In the genomic region with DNA sequence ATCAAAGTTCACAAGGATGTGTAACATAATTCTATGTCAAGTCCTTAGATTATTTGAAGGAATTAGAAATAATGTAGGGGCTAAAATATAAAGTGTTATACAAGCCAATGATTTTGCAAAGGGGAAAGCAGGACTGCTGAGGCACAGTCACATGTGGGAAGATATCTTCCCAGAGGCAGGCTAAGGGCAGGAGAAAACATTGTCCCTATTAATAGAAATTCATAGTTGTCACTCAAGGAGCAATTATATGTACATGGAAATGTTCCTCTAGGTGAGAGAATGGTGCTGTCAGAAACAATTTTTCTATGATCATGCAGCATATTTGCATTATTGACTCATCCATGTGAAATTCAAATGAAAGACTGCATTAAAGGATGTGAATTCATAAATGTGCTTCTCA, we compare ENCODE assay signal across 33 cellular contexts.
"Had no signal": no experiment of that assay in that cellular context is flagged by ENCODE, and none has a peak within 500 bp of the region (broad histone marks: within the 10 kb centered on the region; RNA-seq: fewer than 3 reads in every experiment).

No MANE protein-coding gene starts in this region.

- H3K9me3 ChIP-seq: SJCRH30 had no signal

- H3K4me1 Mint-ChIP-seq: activated CD4-positive, alpha-beta memory T cell treated with anti-CD3 and anti-CD28 coated beads, Interleukin-2, amount 10 ng/mL, durations not matched to agents 7 days and 5 days; activated CD8-positive, alpha-beta memory T cell treated with anti-CD3 and anti-CD28 coated beads, Interleukin-2, amount 10 ng/mL, durations not matched to agents 7 days and 5 days; activated naive CD8-positive, alpha-beta T cell treated with anti-CD3 and anti-CD28 coated beads for 36 hours had no signal

- H3K4me3 ChIP-seq: cardiac muscle cell, PC-9, SJCRH30, SK-N-MC had no signal

- H3K4me3 Mint-ChIP-seq: activated CD4-positive, alpha-beta memory T cell treated with anti-CD3 and anti-CD28 coated beads, Interleukin-2, amount 10 ng/mL, durations not matched to agents 7 days and 5 days; activated CD8-positive, alpha-beta memory T cell treated with anti-CD3 and anti-CD28 coated beads, Interleukin-2, amount 10 ng/mL, durations not matched to agents 7 days and 5 days; activated naive CD8-positive, alpha-beta T cell treated with anti-CD3 and anti-CD28 coated beads for 36 hours had no signal

- H3K27ac Mint-ChIP-seq: activated CD4-positive, alpha-beta memory T cell treated with anti-CD3 and anti-CD28 coated beads, Interleukin-2, amount 10 ng/mL, durations not matched to agents 7 days and 5 days; activated CD8-positive, alpha-beta memory T cell treated with anti-CD3 and anti-CD28 coated beads, Interleukin-2, amount 10 ng/mL, durations not matched to agents 7 days and 5 days; activated naive CD8-positive, alpha-beta T cell treated with anti-CD3 and anti-CD28 coated beads for 36 hours had no signal

- ATAC-seq: activated CD8-positive, alpha-beta memory T cell treated with anti-CD3 and anti-CD28 coated beads, Interleukin-2, amount 10 ng/mL, durations not matched to agents 7 days and 5 days had no signal

- H3K36me3 ChIP-seq: brain microvascular endothelial cell, cardiac muscle cell, SJCRH30, WERI-Rb-1 had no signal

- H3K4me2 ChIP-seq: KMS-11, PC-9 had no signal

- H3K27me3 ChIP-seq: brain microvascular endothelial cell, cardiac muscle cell, SJCRH30 had no signal

- H3K36me3 Mint-ChIP-seq: activated CD8-positive, alpha-beta memory T cell treated with anti-CD3 and anti-CD28 coated beads, Interleukin-2, amount 10 ng/mL, durations not matched to agents 7 days and 5 days; activated naive CD8-positive, alpha-beta T cell treated with anti-CD3 and anti-CD28 coated beads for 36 hours had no signal

- H3K27ac ChIP-seq: brain microvascular endothelial cell, cardiac muscle cell, KMS-11, PC-9, SJCRH30, SK-N-MC, WERI-Rb-1 had no signal

- DNase-seq: activated CD4-positive, alpha-beta memory T cell treated with anti-CD3 and anti-CD28 coated beads, Interleukin-2, amount 10 ng/mL, durations not matched to agents 7 days and 5 days; activated CD4-positive, alpha-beta T cell treated with anti-CD3 and anti-CD28 coated beads for 1 hour; activated CD4-positive, alpha-beta T cell treated with anti-CD3 and anti-CD28 coated beads for 48 hours; activated CD4-positive, CD25-positive, alpha-beta regulatory T cell; activated CD8-positive, alpha-beta memory T cell treated with anti-CD3 and anti-CD28 coated beads for 24 hours; activated CD8-positive, alpha-beta memory T cell treated with anti-CD3 and anti-CD28 coated beads, Interleukin-2, amount 10 ng/mL, durations not matched to agents 7 days and 5 days; activated CD8-positive, alpha-beta memory T cell treated with anti-CD3 and anti-CD28 coated beads, Interleukin-2, amount 50 U/mL, for 48 hours; activated effector memory CD4-positive, alpha-beta T cell treated with Interleukin-2 at 50 U/mL for 16 hours; activated naive CD4-positive, alpha-beta T cell treated with anti-CD3 and anti-CD28 coated beads, Interleukin-2, amount 50 U/mL, for 16 hours; activated naive CD8-positive, alpha-beta T cell treated with anti-CD3 and anti-CD28 coated beads for 36 hours; activated T-cell treated with anti-CD3 and anti-CD28 coated beads, Interleukin-2, amount 50 U/mL, for 48 hours; amniotic stem cell; aorta; brain microvascular endothelial cell; MM.1S; MV-4-11; NCI-H1092; NCI-H1436 treated with DMSO at 0.1 percent for 48 hours; NCI-H1694 treated with DMSO at 0.1 percent for 48 hours; NCI-H2029; NCI-H510A; NCI-H526; NCI-H748 treated with DMSO at 0.1 percent for 48 hours; NK-92 treated with Interleukin-12 subunit alpha and Interleukin-12 subunit beta, amount 100 ng/mL, for 24 hours; PC-9; Right ventricle myocardium superior; SJCRH30; T1000; WERI-Rb-1 had no signal

- H3K27me3 Mint-ChIP-seq: activated CD4-positive, alpha-beta memory T cell treated with anti-CD3 and anti-CD28 coated beads, Interleukin-2, amount 10 ng/mL, durations not matched to agents 7 days and 5 days; activated CD8-positive, alpha-beta memory T cell treated with anti-CD3 and anti-CD28 coated beads, Interleukin-2, amount 10 ng/mL, durations not matched to agents 7 days and 5 days; activated naive CD8-positive, alpha-beta T cell treated with anti-CD3 and anti-CD28 coated beads for 36 hours had no signal

- FAIRE-seq: RCC 7860 had no signal
